16 cellular contexts compared by ENCODE assay signal in the genomic region with DNA sequence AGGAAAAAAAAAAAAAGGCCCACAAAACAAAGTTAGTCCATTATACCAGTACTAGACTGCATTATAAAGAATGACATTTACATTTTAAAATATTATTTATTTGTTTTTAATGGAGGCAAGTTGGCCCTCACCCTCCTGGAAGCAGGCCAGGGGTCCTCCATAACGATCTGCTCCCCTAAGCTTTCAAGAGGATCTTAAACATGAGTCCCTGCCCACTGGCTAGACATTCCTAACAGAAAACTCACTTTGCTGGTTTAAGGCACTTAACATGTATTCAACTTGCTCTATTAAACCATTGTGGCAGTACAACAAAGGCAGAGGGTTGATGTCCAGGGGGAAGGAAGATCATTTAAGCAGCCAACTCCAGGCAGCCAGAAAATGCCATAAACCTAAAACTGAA.
DNase-seq lines count a peak whose midpoint lies in the region; ATAC-seq and TF ChIP-seq lines count a peak whose summit lies in the region.
"Had no signal": no experiment of that assay in that cellular context is flagged by ENCODE, and none has a peak within 500 bp of the region (broad histone marks: within the 10 kb centered on the region; RNA-seq: fewer than 3 reads in every experiment).

No MANE protein-coding gene starts in this region.

- peaks cover 79% of the 10 kb centered on the region for H3K4me1 ChIP-seq in left ventricle myocardium inferior
- peaks cover 0 to 68% (median 7%) of the 10 kb centered on the region in 12 donors for H3K4me1 ChIP-seq in heart left ventricle
- H3K4me1 ChIP-seq in mesenchymal stem cell (ENCODE audit: control insufficient read depth, insufficient read depth, low read depth, low read length), result no peaks in the 10 kb centered on the region
- H3K4me1 ChIP-seq in thyroid gland, result peaks cover 67 to 76% of the 10 kb centered on the region in 2 donors

- intact Hi-C loops in left ventricle myocardium inferior (cut with micrococcal nuclease), result no loop called here
- intact Hi-C loops in heart left ventricle (cut with DNase I), result no loop called here
- intact Hi-C loops in thyroid gland (cut with DNase I), result no loop called here
- intact Hi-C loops in CD14-positive monocyte (cut with micrococcal nuclease), result no loop called here

- H3K23ac ChIP-seq in mesenchymal stem cell (ENCODE audit: low read length in 2 of 2), result no peak overlapping the region

- H2AFZ ChIP-seq in mesenchymal stem cell (ENCODE audit: low read depth, low read length), result no peak overlapping the region
- H2AFZ ChIP-seq: PC-9 had no signal

- no peak overlapping the region for H2BK15ac ChIP-seq in mesenchymal stem cell (ENCODE audit: low read depth, poor library complexity, severe bottlenecking)

- no peak overlapping the region for H2BK5ac ChIP-seq in mesenchymal stem cell (ENCODE audit: low read depth, low read length, poor library complexity, severe bottlenecking)

- H3K4me2 ChIP-seq in mesenchymal stem cell (ENCODE audit: low read length, poor library complexity, severe bottlenecking), result no peak overlapping the region
- H3K4me2 ChIP-seq: PC-9 had no signal

- 30 to 57% (median 32%) methylated on average over 1 of the region's 1 CpG for WGBS in heart left ventricle, 4 donors
- 40% methylated on average over 1 of the region's 1 CpG for WGBS in mesenchymal stem cell
- WGBS in thyroid gland, 2 donors, result 20 to 29% methylated on average over 1 of the region's 1 CpG

- H4K91ac ChIP-seq in mesenchymal stem cell (ENCODE audit: low read length), result no peak overlapping the region

- no peak overlapping the region for H4K8ac ChIP-seq in mesenchymal stem cell (ENCODE audit: low read length)

- H3K4me3 ChIP-seq in left ventricle myocardium inferior (no peak overlapping the region), heart left ventricle (no peak overlapping the region), mesenchymal stem cell (ENCODE audit: insufficient read depth in 1 of 2, low read depth in 1 of 2, low read length in 2 of 2) (no peak overlapping the region), thyroid gland (replicated peaks in 1 of 3) (no peak overlapping the region)
- H3K4me3 ChIP-seq: PC-9 had no signal

- no peak overlapping the region for H3K27ac Mint-ChIP-seq in CD14-positive monocyte
- H3K27ac Mint-ChIP-seq: CD8-positive, alpha-beta memory T cell had no signal

- H3K36me3 Mint-ChIP-seq in CD14-positive monocyte, result no peaks in the 10 kb centered on the region

- no peaks in the 10 kb centered on the region for H3K27me3 ChIP-seq in left ventricle myocardium inferior (ENCODE audit: low read depth)
- H3K27me3 ChIP-seq in heart left ventricle, result no peaks in the 10 kb centered on the region
- no peaks in the 10 kb centered on the region for H3K27me3 ChIP-seq in mesenchymal stem cell (ENCODE audit: control insufficient read depth in 1 of 2, insufficient read depth in 1 of 2, low read length in 2 of 2)
- no peaks in the 10 kb centered on the region for H3K27me3 ChIP-seq in thyroid gland

- H3K9me3 ChIP-seq in left ventricle myocardium inferior (replicated peaks) (no peaks in the 10 kb centered on the region), heart left ventricle (peaks cover 0 to 3% (median 0%) of the 10 kb centered on the region in 12 donors), mesenchymal stem cell (ENCODE audit: control insufficient read depth, low read length) (no peaks in the 10 kb centered on the region), thyroid gland (no peaks in the 10 kb centered on the region)

- no peak overlapping the region for H3K4ac ChIP-seq in mesenchymal stem cell (ENCODE audit: low read depth in 1 of 2, low read length in 2 of 2)

- no peaks in the 10 kb centered on the region for H3K79me1 ChIP-seq in mesenchymal stem cell (replicated peaks; ENCODE audit: low read length, poor library complexity, severe bottlenecking)

- H2BK120ac ChIP-seq in mesenchymal stem cell (ENCODE audit: low read depth, low read length), result no peak overlapping the region

- H3K27me3 Mint-ChIP-seq in CD14-positive monocyte (ENCODE audit: low read depth in 3 of 3), result peaks cover 0 to 2% (median 1%) of the 10 kb centered on the region in 3 donors
- H3K27me3 Mint-ChIP-seq: CD8-positive, alpha-beta memory T cell had no signal

- no peak for DNase-seq in left ventricle myocardium inferior
- no peak for DNase-seq in heart left ventricle
- DNase-seq in NCI-H1105 (lab: John Stamatoyannopoulos, UW), result peak; percentile 31
- peak; percentile 29 for DNase-seq in mesenchymal stem cell
- peak; percentile 72 to 75 for DNase-seq in thyroid gland
- DNase-seq in dedifferentiated amniotic fluid mesenchymal stem cell (ENCODE audit: extremely low spot score), result no peak
- no peak for DNase-seq in CD14-positive monocyte (ENCODE audit: low spot score)
- DNase-seq in GM20000 (ENCODE audit: low spot score), result no peak
- DNase-seq: CD8-positive, alpha-beta memory T cell; Karpas-422; MM.1S; NCI-H2081 treated with DMSO at 0.1 percent for 48 hours; NCI-H446; NCI-H774; PC-9 had no signal

- no peak for TF ChIP-seq POLR2A in heart left ventricle (IDR thresholded peaks at IDR 0.05)
- no peak for TF ChIP-seq POLR2A in thyroid gland (IDR thresholded peaks at IDR 0.05)

- no peak overlapping the region for H3K18ac ChIP-seq in mesenchymal stem cell (ENCODE audit: low read depth in 1 of 2, low read length in 2 of 2)

- H3K4me1 Mint-ChIP-seq in CD14-positive monocyte, result no peaks in the 10 kb centered on the region
- H3K4me1 Mint-ChIP-seq: CD8-positive, alpha-beta memory T cell had no signal

- no peak for ATAC-seq in heart left ventricle
- ATAC-seq: HCT116 had no signal

- no peak overlapping the region for H3K4me3 Mint-ChIP-seq in CD14-positive monocyte

- H2BK12ac ChIP-seq in mesenchymal stem cell (ENCODE audit: low read length in 2 of 2), result no peak overlapping the region

- no peak for TF ChIP-seq CTCF in left ventricle myocardium inferior (IDR thresholded peaks at IDR 0.05; ENCODE audit: borderline replicate concordance)
- no peak for TF ChIP-seq CTCF in heart left ventricle (IDR thresholded peaks at IDR 0.05)
- TF ChIP-seq CTCF in thyroid gland (IDR thresholded peaks at IDR 0.05), result no peak
- TF ChIP-seq CTCF in CD14-positive monocyte (IDR thresholded peaks at IDR 0.05), result no peak
- no peak for TF ChIP-seq CTCF in GM20000 (IDR thresholded peaks at IDR 0.05; ENCODE audit: extremely low read depth, missing control alignments)

- H3K27ac ChIP-seq in left ventricle myocardium inferior (replicated peaks) (peak overlapping the region; percentile 60), heart left ventricle (peak overlapping the region in 2 of 12 donors; percentile 11 to 20), mesenchymal stem cell (ENCODE audit: low read length, poor library complexity, severe bottlenecking) (no peak overlapping the region), thyroid gland (peak overlapping the region; percentile 55 to 80 (median 78))
- H3K27ac ChIP-seq: PC-9 had no signal

- H3K9ac ChIP-seq in mesenchymal stem cell (ENCODE audit: low read length), result no peak overlapping the region

- H3K36me3 ChIP-seq in left ventricle myocardium inferior, result no peaks in the 10 kb centered on the region
- H3K36me3 ChIP-seq in heart left ventricle, result no peaks in the 10 kb centered on the region
- H3K36me3 ChIP-seq in mesenchymal stem cell (ENCODE audit: control insufficient read depth in 1 of 2, insufficient read depth in 2 of 2, low read depth in 1 of 2, low read length in 2 of 2), result no peaks in the 10 kb centered on the region
- no peaks in the 10 kb centered on the region for H3K36me3 ChIP-seq in thyroid gland

- H3K14ac ChIP-seq in mesenchymal stem cell (ENCODE audit: low read length in 2 of 2), result no peak overlapping the region

- H2AK5ac ChIP-seq in mesenchymal stem cell (ENCODE audit: low read length, severe bottlenecking), result no peak overlapping the region

- H3K9me3 Mint-ChIP-seq in CD14-positive monocyte, result peaks cover 0 to 3% (median 0%) of the 10 kb centered on the region in 7 donors
- H3K9me3 Mint-ChIP-seq: CD8-positive, alpha-beta memory T cell had no signal

Comparison
In these comparisons a context has a peak if more than half of its experiments do, and no peak if none do; other contexts are left out.
1. DNase-seq: peak in NCI-H1105 (single experiment), mesenchymal stem cell (single experiment) and thyroid gland (2 of 2); none in left ventricle myocardium inferior (single experiment), heart left ventricle (0 of 5), dedifferentiated amniotic fluid mesenchymal stem cell (single experiment), CD14-positive monocyte (single experiment) and GM20000 (single experiment).